Comparison of ENCODE assay signal across 24 cellular contexts in genomic region chr4:25258980-25259578, GRCh38. TPM values are rescaled to one million over a fixed set of nuclear protein-coding genes. Genes with fewer than 3 reads are reported as not detected.
A peak's percentile ranks its signal among the peaks of the same experiment; 100 is the strongest.
DNase-seq lines count a peak whose midpoint lies in the region; ATAC-seq, FAIRE-seq and TF ChIP-seq lines count a peak whose summit lies in the region.
"Had no signal": no experiment of that assay in that cellular context is flagged by ENCODE, and none has a peak within 500 bp of the region (broad histone marks: within the 10 kb centered on the region; RNA-seq: fewer than 3 reads in every experiment).

No MANE protein-coding gene starts in this region.

- no peak overlapping the region for H3K4me3 ChIP-seq in A673 (ENCODE audit: low read depth, low read length, poor library complexity, severe bottlenecking)
- no peak overlapping the region for H3K4me3 ChIP-seq in K562
- no peak overlapping the region for H3K4me3 ChIP-seq in keratinocyte (ENCODE audit: control insufficient read depth in 2 of 3, extremely low read depth in 1 of 3, insufficient read depth in 2 of 3, low read depth in 1 of 3, low read length in 3 of 3)
- H3K4me3 ChIP-seq: tibial nerve had no signal

- peak overlapping the region; percentile 54 for H3K27ac Mint-ChIP-seq in HFFc6
- H3K27ac Mint-ChIP-seq: activated CD4-positive, alpha-beta T cell treated with anti-CD3 and anti-CD28 coated beads, Interleukin-2, amount 10 ng/mL, durations not matched to agents 7 days and 5 days; activated naive CD8-positive, alpha-beta T cell; CD8-positive, alpha-beta T cell; mesothelial cell of epicardium; stimulated activated memory B cell treated with anti-CD40 and anti-IgM and Interleukin-4, amounts not matched to agents 10 μg/mL and 1 μg/mL and 100 μg/mL, for 72 hours had no signal

- H2AFZ ChIP-seq in K562 (ENCODE audit: low read depth, low read length), result no peak overlapping the region
- H2AFZ ChIP-seq in keratinocyte (ENCODE audit: control insufficient read depth, low read length), result no peak overlapping the region

- no TSS peak for BruUV-seq in A673 (replicated peaks; lab: Mats Ljungman, UMichigan)
- no TSS peak for BruUV-seq in K562 (replicated peaks; lab: Mats Ljungman, UMichigan)

- in situ Hi-C loops in K562 (cut with MboI), result no loop called here

- no peaks in the 10 kb centered on the region for H3K27me3 Mint-ChIP-seq in HFFc6 (ENCODE audit: insufficient read depth)
- H3K27me3 Mint-ChIP-seq: activated CD4-positive, alpha-beta T cell treated with anti-CD3 and anti-CD28 coated beads, Interleukin-2, amount 10 ng/mL, durations not matched to agents 7 days and 5 days; activated naive CD8-positive, alpha-beta T cell; central memory CD8-positive, alpha-beta T cell; stimulated activated memory B cell treated with anti-CD40 and anti-IgM and Interleukin-4, amounts not matched to agents 10 μg/mL and 1 μg/mL and 100 μg/mL, for 72 hours had no signal

- peaks cover 7% of the 10 kb centered on the region for H3K4me1 ChIP-seq in A673 (ENCODE audit: insufficient read depth, low read length, poor library complexity, severe bottlenecking)
- H3K4me1 ChIP-seq in K562 (replicated peaks in 1 of 2; ENCODE audit: control insufficient read depth in 2 of 2, insufficient read depth in 2 of 2, low read length in 2 of 2), result no peaks in the 10 kb centered on the region
- peaks cover 8% of the 10 kb centered on the region for H3K4me1 ChIP-seq in keratinocyte (ENCODE audit: control insufficient read depth, extremely low read depth, insufficient read depth, low read length)
- H3K4me1 ChIP-seq: tibial nerve had no signal

- H3K79me2 ChIP-seq in K562 (ENCODE audit: control insufficient read depth, insufficient read depth, low read length) (no peaks in the 10 kb centered on the region), keratinocyte (ENCODE audit: control insufficient read depth, insufficient read depth, low read length) (peaks cover under 1% of the 10 kb centered on the region)

- 96% methylated on average over 2 of the region's 2 CpGs for WGBS in K562 (ENCODE audit: insufficient coverage, low coverage, missing lambda C conversion rate)

- H3K9me3 ChIP-seq in A673 (ENCODE audit: low read depth, low read length, poor library complexity, severe bottlenecking), result no peaks in the 10 kb centered on the region
- no peaks in the 10 kb centered on the region for H3K9me3 ChIP-seq in K562 (replicated peaks; ENCODE audit: control insufficient read depth, insufficient read depth, low read depth, low read length)
- no peaks in the 10 kb centered on the region for H3K9me3 ChIP-seq in keratinocyte (ENCODE audit: control insufficient read depth, low read depth, low read length)
- H3K9me3 ChIP-seq: neutrophil, tibial nerve had no signal

- no peak overlapping the region for H3K4me3 Mint-ChIP-seq in HFFc6
- H3K4me3 Mint-ChIP-seq: activated CD4-positive, alpha-beta T cell treated with anti-CD3 and anti-CD28 coated beads, Interleukin-2, amount 10 ng/mL, durations not matched to agents 7 days and 5 days; activated naive CD8-positive, alpha-beta T cell; CD8-positive, alpha-beta T cell; central memory CD8-positive, alpha-beta T cell; mesothelial cell of epicardium; stimulated activated memory B cell treated with anti-CD40 and anti-IgM and Interleukin-4, amounts not matched to agents 10 μg/mL and 1 μg/mL and 100 μg/mL, for 72 hours had no signal

- POLR2A ChIA-PET in A673 (lab: Charles Lee; ENCODE audit: low non-redundant PET), result no interaction called here
- POLR2A ChIA-PET in K562 (lab: Yijun Ruan, JAX), result no interaction called here

- H3K27me3 ChIP-seq in A673 (replicated peaks; ENCODE audit: insufficient read depth, low read depth, low read length, poor library complexity) (no peaks in the 10 kb centered on the region), K562 (ENCODE audit: control insufficient read depth in 2 of 2, insufficient read depth in 2 of 2, low read length in 2 of 2) (no peaks in the 10 kb centered on the region), keratinocyte (ENCODE audit: control insufficient read depth, extremely low read depth, insufficient read depth, low read length) (no peaks in the 10 kb centered on the region)
- H3K27me3 ChIP-seq: neutrophil, tibial nerve had no signal

- intact Hi-C loops in A673 (cut with micrococcal nuclease; ENCODE audit: unreplicated experiment), result no loop called here
- intact Hi-C loops in K562 (cut with micrococcal nuclease), result no loop called here

- H3K9me1 ChIP-seq in K562 (ENCODE audit: control insufficient read depth, insufficient read depth, low read length) (no peaks in the 10 kb centered on the region), keratinocyte (ENCODE audit: control insufficient read depth, extremely low read depth, insufficient read depth, low read length) (peaks cover 2% of the 10 kb centered on the region)

- dilution Hi-C loops in keratinocyte (cut with MboI; ENCODE audit: extremely low pct_ligation_motif_present, low sequenced_read_pairs), result no loop called here

- TF ChIP-seq CTCF in A673 (conservative IDR thresholded peaks at IDR 0.05; ENCODE audit: low read depth, low read length) (no peak), HFFc6 (IDR thresholded peaks at IDR 0.05) (no peak), K562 (IDR thresholded peaks at IDR 0.05 in 2 of 3, conservative IDR thresholded peaks at IDR 0.05 in 1 of 3; ENCODE audit: insufficient read depth in 2 of 3, low read depth in 1 of 3, low read length in 3 of 3) (no peak), keratinocyte (optimal IDR thresholded peaks at IDR 0.05 in 1 of 3, IDR thresholded peaks at IDR 0.05 in 1 of 3, conservative IDR thresholded peaks at IDR 0.05 in 1 of 3; ENCODE audit: extremely low read depth in 1 of 3, insufficient read depth in 2 of 3, low read length in 3 of 3) (no peak)

- no peak for TF ChIP-seq RAD21 in K562 (CRISPR knock-in tag; conservative IDR thresholded peaks at IDR 0.05 in 1 of 2, IDR thresholded peaks at IDR 0.05 in 1 of 2)

- CTCF ChIA-PET in A673 (lab: Charles Lee) (interaction anchor here (0.6 kb wide), 1 partner anchor 53 kb away, joined by 3 read pairs; no protein-coding TSS in a partner anchor), K562 (lab: Yijun Ruan, JAX; ENCODE audit: low intra/inter-chr PET ratio) (no interaction called here)

- FAIRE-seq in K562 (lab: Jason Lieb, UNC) (no peak), keratinocyte (lab: Jason Lieb, UNC) (peak; percentile 74), HTR-8/SVneo (lab: Jason Lieb, UNC) (no peak)
- FAIRE-seq: GM12891 had no signal

- no peak overlapping the region for H3K4me2 ChIP-seq in K562 (ENCODE audit: insufficient read depth, low read length)
- H3K4me2 ChIP-seq in keratinocyte (ENCODE audit: control insufficient read depth, extremely low read depth, insufficient read depth, low read depth, low read length), result no peak overlapping the region

- H3K9ac ChIP-seq in K562 (ENCODE audit: insufficient read depth in 1 of 2, low read depth in 2 of 2, low read length in 2 of 2) (no peak overlapping the region), keratinocyte (ENCODE audit: control insufficient read depth, extremely low read depth, insufficient read depth, low read length) (no peak overlapping the region)

- no peak for TF ChIP-seq EP300 in K562 (IDR thresholded peaks at IDR 0.05; ENCODE audit: low read length)

- no peak for ATAC-seq in K562
- no peak for ATAC-seq in GM21447 (IDR thresholded peaks at IDR 0.05; ENCODE audit: unreplicated experiment)
- ATAC-seq: CD8-positive, alpha-beta T cell; stimulated activated memory B cell treated with anti-CD40 and anti-IgM and Interleukin-4, amounts not matched to agents 10 μg/mL and 1 μg/mL and 100 μg/mL, for 72 hours had no signal

- H3K36me3 ChIP-seq in A673 (ENCODE audit: insufficient read depth, low read length, poor library complexity, severe bottlenecking) (no peaks in the 10 kb centered on the region), K562 (ENCODE audit: control insufficient read depth, insufficient read depth, low read length) (peaks cover 51% of the 10 kb centered on the region), keratinocyte (ENCODE audit: control insufficient read depth in 2 of 2, extremely low read depth in 1 of 2, insufficient read depth in 2 of 2, low read length in 2 of 2) (peaks cover 0 to 6% of the 10 kb centered on the region in 2 experiments)

- no peaks in the 10 kb centered on the region for H3K9me3 Mint-ChIP-seq in HFFc6
- H3K9me3 Mint-ChIP-seq: activated CD4-positive, alpha-beta T cell treated with anti-CD3 and anti-CD28 coated beads, Interleukin-2, amount 10 ng/mL, durations not matched to agents 7 days and 5 days; CD8-positive, alpha-beta T cell; central memory CD8-positive, alpha-beta T cell; mesothelial cell of epicardium; stimulated activated memory B cell treated with anti-CD40 and anti-IgM and Interleukin-4, amounts not matched to agents 10 μg/mL and 1 μg/mL and 100 μg/mL, for 72 hours had no signal

- H4K20me1 ChIP-seq in K562 (replicated peaks; ENCODE audit: control insufficient read depth, insufficient read depth, low read length) (no peaks in the 10 kb centered on the region), keratinocyte (ENCODE audit: control insufficient read depth, extremely low read depth, insufficient read depth, low read length) (no peaks in the 10 kb centered on the region)

- H3K27ac ChIP-seq in A673 (ENCODE audit: low read depth, low read length, poor library complexity, severe bottlenecking) (no peak overlapping the region), K562 (ENCODE audit: extremely low read depth, low read depth, low read length) (no peak overlapping the region), keratinocyte (ENCODE audit: control insufficient read depth, insufficient read depth, low read length) (no peak overlapping the region)
- H3K27ac ChIP-seq: neutrophil, tibial nerve had no signal

- no peak for TF ChIP-seq POLR2A in K562 (conservative IDR thresholded peaks at IDR 0.05)

- DNase-seq in A673 (ENCODE audit: low spot score), result peak; percentile 44
- peak; percentile 8 for DNase-seq in HFFc6
- no peak for DNase-seq in K562 (ENCODE audit: extremely low read depth in 1 of 4, low spot score in 3 of 4)
- peak; percentile 21 for DNase-seq in keratinocyte (ENCODE audit: low read depth, low spot score)
- DNase-seq in mucosa of gallbladder (ENCODE audit: low spot score), result no peak
- DNase-seq in stimulated activated CD4-positive, alpha-beta T cell treated with anti-CD3 and anti-CD28 coated beads, Interleukin-12 subunit alpha, Interleukin-12 subunit beta, amount 100 ng/mL, for 4 hours, result no peak
- no peak for DNase-seq in HTR-8/SVneo (ENCODE audit: insufficient read length, low spot score)
- DNase-seq: activated CD4-positive, alpha-beta T cell treated with anti-CD3 and anti-CD28 coated beads, Interleukin-2, amount 10 ng/mL, durations not matched to agents 7 days and 5 days; activated T-cell treated with anti-CD3 and anti-CD28 coated beads, Interleukin-2, amount 50 U/mL, for 1 hour; CD8-positive, alpha-beta T cell; head of caudate nucleus; islet precursor cell; KG1; NK-92 treated with Interleukin-12 subunit alpha and Interleukin-12 subunit beta, amount 100 ng/mL, for 24 hours; SIG-M5; T-helper 9 cell had no signal

- H3K36me3 Mint-ChIP-seq in HFFc6 (ENCODE audit: low read depth), result peaks cover 5% of the 10 kb centered on the region; the same call in 1 of the 2 replicates

- H3K4me1 Mint-ChIP-seq in HFFc6 (ENCODE audit: low read depth), result peaks cover 12% of the 10 kb centered on the region
- H3K4me1 Mint-ChIP-seq: activated CD4-positive, alpha-beta T cell treated with anti-CD3 and anti-CD28 coated beads, Interleukin-2, amount 10 ng/mL, durations not matched to agents 7 days and 5 days; central memory CD8-positive, alpha-beta T cell; mesothelial cell of epicardium; stimulated activated memory B cell treated with anti-CD40 and anti-IgM and Interleukin-4, amounts not matched to agents 10 μg/mL and 1 μg/mL and 100 μg/mL, for 72 hours had no signal

RNA-seq across cellular contexts. Expression of gene PI4K2B, which starts 25.2 kb away (rescaled TPM):
- total RNA-seq in A673 (2021) (13.3 and 15.6 TPM in 2 replicates), K562 (2014; rRNA removed) (16.8 and 19.7 TPM in 2 replicates), K562 (2014; rRNA removed; fragmentation: Illumina TruSeq; extraction: Trizol) (21.4 and 26.5 TPM in 2 replicates), K562 (2015; rRNA removed; fragmentation: Illumina TruSeq; extraction: Trizol) (15.0 and 16.1 TPM in 2 replicates), K562 (2021) (14.2 and 17.4 TPM in 2 replicates), mucosa of gallbladder (11.2 TPM)
- 10 to 100 TPM; 28.3 to 33.8 (median 30.5) TPM for total RNA-seq in HFFc6 (2021; fragmentation: NEBNext Ultra II Directional; extraction: Animal tissue kit (Norgen Biotek cat#: 25700))
- 4.1 and 14.0 TPM in 2 replicates for total RNA-seq in K562 (2011; cell fraction: chromatin; rRNA removed; ENCODE audit: low replicate concordance)
- 3.5 and 4.5 TPM in 2 replicates for total RNA-seq in K562 (2011; cell fraction: nucleolus; rRNA removed)
- 6.3 and 8.2 TPM in 2 replicates for total RNA-seq in K562 (2011; cell fraction: nucleoplasm; rRNA removed)
- polyA plus RNA-seq in K562 (2011; rRNA removed) (14.3 and 18.6 TPM in 2 replicates), K562 (2014; fragmentation: Illumina TruSeq; extraction: Trizol) (12.4 and 12.8 TPM in 2 replicates), K562 (2014; fragmentation: Nextera tagmentation; extraction: Ambion mirVana) (1 to 10 TPM; 4.5 to 5.4 TPM), K562 (2014; rRNA removed) (13.4 and 16.5 TPM in 2 replicates), keratinocyte (7.8 to 16.7 TPM (median 8.7 TPM) in 3 replicates)
- polyA plus RNA-seq in K562 (2011; cell fraction: cytosol; rRNA removed), result 3.0 and 4.8 TPM in 2 replicates
- polyA plus RNA-seq in K562 (2011; cell fraction: nucleus; rRNA removed), result 5.3 and 6.3 TPM in 2 replicates
- polyA plus RNA-seq in K562 (2012), result 10.9 and 12.6 TPM in 2 replicates
- 9.7 and 11.4 TPM in 2 replicates for polyA minus RNA-seq in K562 (2011; rRNA and poly(A)+ RNA removed)
- polyA minus RNA-seq in K562 (2011; cell fraction: cytosol; rRNA and poly(A)+ RNA removed), result 4.0 and 6.8 TPM in 2 replicates
- polyA minus RNA-seq in K562 (2011; cell fraction: nucleus; rRNA and poly(A)+ RNA removed), result 4.4 and 7.6 TPM in 2 replicates
- 6.8 TPM for polyA plus RNA-seq in keratinocyte (2011; ENCODE audit: low read depth)
- 6.7 and 11.2 TPM in 2 replicates for polyA plus RNA-seq in keratinocyte (2011; cell fraction: cytosol; rRNA removed)
- polyA plus RNA-seq in keratinocyte (2011; cell fraction: nucleus; rRNA removed), result 4.5 and 7.2 TPM in 2 replicates
- 6.8 and 14.2 TPM in 2 replicates for polyA plus RNA-seq in keratinocyte (2012; ENCODE audit: low replicate concordance)
- 1.2 to 7.7 TPM (median 2.1 TPM) in 3 replicates for polyA minus RNA-seq in keratinocyte
- polyA minus RNA-seq in keratinocyte (2011; cell fraction: cytosol; rRNA and poly(A)+ RNA removed), result 9.6 TPM
- polyA minus RNA-seq in keratinocyte (2011; cell fraction: nucleus; rRNA and poly(A)+ RNA removed), result 4.2 and 6.0 TPM in 2 replicates

RNA-seq across cellular contexts. Expression of gene ZCCHC4, which starts 53.5 kb away (rescaled TPM):
- total RNA-seq in A673 (2021) (17.7 and 18.0 TPM in 2 replicates), K562 (2014; rRNA removed) (12.9 and 14.0 TPM in 2 replicates), K562 (2014; rRNA removed; fragmentation: Illumina TruSeq; extraction: Trizol) (20.5 and 21.3 TPM in 2 replicates), K562 (2015; rRNA removed; fragmentation: Illumina TruSeq; extraction: Trizol) (18.1 and 19.0 TPM in 2 replicates), K562 (2021) (13.6 and 14.3 TPM in 2 replicates), mucosa of gallbladder (8.3 TPM)
- 10 to 100 TPM in 1 of 6 experiments, 1 to 10 TPM in 5; 8.3 to 11.0 (median 9.1) TPM for total RNA-seq in HFFc6 (2021; fragmentation: NEBNext Ultra II Directional; extraction: Animal tissue kit (Norgen Biotek cat#: 25700))
- total RNA-seq in K562 (2011; cell fraction: chromatin; rRNA removed; ENCODE audit: low replicate concordance), result 29.2 and 64.5 TPM in 2 replicates
- total RNA-seq in K562 (2011; cell fraction: nucleolus; rRNA removed), result 13.8 and 20.3 TPM in 2 replicates
- 34.8 and 59.5 TPM in 2 replicates for total RNA-seq in K562 (2011; cell fraction: nucleoplasm; rRNA removed)
- polyA plus RNA-seq in K562 (2011; rRNA removed) (20.4 and 26.1 TPM in 2 replicates), K562 (2014; fragmentation: Illumina TruSeq; extraction: Trizol) (16.4 and 17.6 TPM in 2 replicates), K562 (2014; fragmentation: Nextera tagmentation; extraction: Ambion mirVana) (1 to 10 TPM; 5.3 to 7.9 TPM), K562 (2014; rRNA removed) (14.3 and 15.2 TPM in 2 replicates), keratinocyte (7.4 to 10.8 TPM (median 7.9 TPM) in 3 replicates)
- 6.8 and 13.3 TPM in 2 replicates for polyA plus RNA-seq in K562 (2011; cell fraction: cytosol; rRNA removed)
- 16.1 and 17.8 TPM in 2 replicates for polyA plus RNA-seq in K562 (2011; cell fraction: nucleus; rRNA removed)
- polyA plus RNA-seq in K562 (2012), result 8.6 and 9.2 TPM in 2 replicates
- 29.0 and 31.1 TPM in 2 replicates for polyA minus RNA-seq in K562 (2011; rRNA and poly(A)+ RNA removed)
- 11.5 and 12.4 TPM in 2 replicates for polyA minus RNA-seq in K562 (2011; cell fraction: cytosol; rRNA and poly(A)+ RNA removed)
- 25.6 and 45.3 TPM in 2 replicates for polyA minus RNA-seq in K562 (2011; cell fraction: nucleus; rRNA and poly(A)+ RNA removed)
- 5.3 TPM for polyA plus RNA-seq in keratinocyte (2011; ENCODE audit: low read depth)
- polyA plus RNA-seq in keratinocyte (2011; cell fraction: cytosol; rRNA removed), result 3.8 and 7.7 TPM in 2 replicates
- 14.3 and 14.6 TPM in 2 replicates for polyA plus RNA-seq in keratinocyte (2011; cell fraction: nucleus; rRNA removed)
- 4.0 and 5.8 TPM in 2 replicates for polyA plus RNA-seq in keratinocyte (2012; ENCODE audit: low replicate concordance)
- polyA minus RNA-seq in keratinocyte, result 3.0 to 8.2 TPM (median 4.3 TPM) in 3 replicates
- polyA minus RNA-seq in keratinocyte (2011; cell fraction: cytosol; rRNA and poly(A)+ RNA removed), result 9.0 TPM
- 8.1 and 19.6 TPM in 2 replicates for polyA minus RNA-seq in keratinocyte (2011; cell fraction: nucleus; rRNA and poly(A)+ RNA removed)

Comparison
In these comparisons a context has a peak if more than half of its experiments do, and no peak if none do; other contexts are left out.
1. DNase-seq: peak in A673 (single experiment), HFFc6 (single experiment) and keratinocyte (single experiment); none in K562 (0 of 4), mucosa of gallbladder (single experiment), stimulated activated CD4-positive, alpha-beta T cell treated with anti-CD3 and anti-CD28 coated beads, Interleukin-12 subunit alpha, Interleukin-12 subunit beta, amount 100 ng/mL, for 4 hours (single experiment) and HTR-8/SVneo (single experiment).